In the genomic region with DNA sequence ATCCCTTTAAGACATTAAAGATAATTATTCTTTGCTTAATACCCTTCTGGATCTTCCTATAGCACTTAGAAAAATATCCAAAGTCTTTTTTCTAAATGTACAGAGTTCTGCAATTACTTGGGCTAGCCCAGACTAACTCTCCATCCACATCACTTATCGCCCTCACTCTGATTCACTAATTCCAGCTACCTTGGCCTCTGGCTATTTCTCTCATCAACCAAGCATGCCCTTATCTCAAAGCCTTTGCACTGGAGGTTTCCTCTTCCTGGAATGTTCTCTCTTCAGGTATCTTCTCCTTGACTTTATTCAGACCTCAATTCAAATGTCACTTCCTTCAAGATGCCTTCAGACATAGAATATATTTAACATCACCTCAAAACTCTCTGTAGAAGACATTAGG, we compare ENCODE assay signal across 21 cellular contexts.
DNase-seq lines count a peak whose midpoint lies in the region; ATAC-seq and TF ChIP-seq lines count a peak whose summit lies in the region.
"Had no signal": no experiment of that assay in that cellular context is flagged by ENCODE, and none has a peak within 500 bp of the region (broad histone marks: within the 10 kb centered on the region; RNA-seq: fewer than 3 reads in every experiment).

No MANE protein-coding gene starts in this region.

- H3K36me3 Mint-ChIP-seq in MCF 10A (ENCODE audit: insufficient read depth, unreplicated experiment), result no peaks in the 10 kb centered on the region
- H3K36me3 Mint-ChIP-seq: CD14-positive monocyte; CD8-positive, alpha-beta memory T cell had no signal

- H4K20me1 ChIP-seq in mammary epithelial cell (ENCODE audit: insufficient read depth, low read length), result no peaks in the 10 kb centered on the region
- H4K20me1 ChIP-seq: BLaER1 treated with 17β-estradiol and CSF1 and Interleukin-3, amounts not matched to agents 10 nM and 100 nM had no signal

- BruUV-seq in mammary epithelial cell (replicated peaks; lab: Mats Ljungman, UMichigan) (no TSS peak), MCF 10A (replicated peaks; lab: Mats Ljungman, UMichigan) (no TSS peak)

- H3K79me2 ChIP-seq in mammary epithelial cell (ENCODE audit: insufficient read depth, low read length), result no peaks in the 10 kb centered on the region
- H3K79me2 ChIP-seq in mesendoderm (ENCODE audit: control insufficient read depth, insufficient read depth, low read length), result no peaks in the 10 kb centered on the region

- intact Hi-C loops in mammary epithelial cell (cut with micrococcal nuclease), result no loop called here
- intact Hi-C loops in MCF 10A (cut with micrococcal nuclease), result no loop called here

- no peak overlapping the region for H2AFZ ChIP-seq in mammary epithelial cell (ENCODE audit: low read depth, low read length)
- H2AFZ ChIP-seq: GM23338 had no signal

- H4K5ac ChIP-seq in mesendoderm (ENCODE audit: low read length), result no peak overlapping the region

- H3K9me3 Mint-ChIP-seq in MCF 10A (ENCODE audit: unreplicated experiment), result no peaks in the 10 kb centered on the region
- H3K9me3 Mint-ChIP-seq: GM23338, H9 had no signal

- H3K4me2 ChIP-seq in mammary epithelial cell (ENCODE audit: insufficient read depth, low read depth, low read length), result no peak overlapping the region
- no peak overlapping the region for H3K4me2 ChIP-seq in mesendoderm (ENCODE audit: low read length)
- H3K4me2 ChIP-seq: BLaER1 treated with 17β-estradiol and CSF1 and Interleukin-3, amounts not matched to agents 10 nM and 100 nM; GM23338 had no signal

- no peaks in the 10 kb centered on the region for H3K4me1 Mint-ChIP-seq in MCF 10A (ENCODE audit: insufficient read depth, unreplicated experiment)
- H3K4me1 Mint-ChIP-seq: CD14-positive monocyte; CD8-positive, alpha-beta memory T cell; GM23338; H9 had no signal

- H3K4me1 ChIP-seq in mammary epithelial cell (ENCODE audit: insufficient read depth, low read length), result no peaks in the 10 kb centered on the region
- no peaks in the 10 kb centered on the region for H3K4me1 ChIP-seq in mesendoderm (ENCODE audit: control insufficient read depth, low read depth, low read length)
- H3K4me1 ChIP-seq: BE2C; BLaER1 treated with 17β-estradiol and CSF1 and Interleukin-3, amounts not matched to agents 10 nM and 100 nM had no signal

- H4K8ac ChIP-seq in mesendoderm (ENCODE audit: low read depth, low read length), result no peak overlapping the region

- no peak overlapping the region for H3K27ac Mint-ChIP-seq in MCF 10A (ENCODE audit: low read depth, unreplicated experiment)
- H3K27ac Mint-ChIP-seq: CD14-positive monocyte; CD4-positive, alpha-beta T cell; CD8-positive, alpha-beta memory T cell; GM23338; H9 had no signal

- no peak overlapping the region for H3K18ac ChIP-seq in mesendoderm (ENCODE audit: low read length)

- in situ Hi-C loops in mammary epithelial cell (cut with MboI; ENCODE audit: low sequenced_read_pairs in 2 of 2), result no loop called here

- dilution Hi-C loops in mammary epithelial cell (cut with HindIII; ENCODE audit: low sequenced_read_pairs), result no loop called here

- H3K9me3 ChIP-seq in mammary epithelial cell (replicated peaks; ENCODE audit: insufficient read depth, low read length), result no peaks in the 10 kb centered on the region
- H3K9me3 ChIP-seq: BE2C; BLaER1 treated with 17β-estradiol and CSF1 and Interleukin-3, amounts not matched to agents 10 nM and 100 nM had no signal

- H3K4ac ChIP-seq in mesendoderm (ENCODE audit: low read depth, low read length), result no peak overlapping the region

- H3K4me3 Mint-ChIP-seq in MCF 10A (ENCODE audit: unreplicated experiment), result no peak overlapping the region
- H3K4me3 Mint-ChIP-seq: CD14-positive monocyte; CD4-positive, alpha-beta T cell; CD8-positive, alpha-beta memory T cell; GM23338; H9 had no signal

- TF ChIP-seq CTCF in mammary epithelial cell (conservative IDR thresholded peaks at IDR 0.05 in 1 of 2, IDR thresholded peaks at IDR 0.05 in 1 of 2; ENCODE audit: extremely low read depth in 1 of 2, insufficient read depth in 1 of 2, low read depth in 1 of 2, low read length in 2 of 2) (no peak), MCF 10A (IDR thresholded peaks at IDR 0.05; ENCODE audit: unreplicated experiment) (no peak), epithelial cell of esophagus (IDR thresholded peaks at IDR 0.05; ENCODE audit: insufficient read depth, low read depth, low read length, missing control alignments) (no peak)

- no peak overlapping the region for H2BK5ac ChIP-seq in mesendoderm (ENCODE audit: low read length)

- CTCF ChIA-PET in mammary epithelial cell (lab: Charles Lee; ENCODE audit: low non-redundant PET) (no interaction called here), MCF 10A (lab: Yijun Ruan, JAX) (no interaction called here)

- H3K4me3 ChIP-seq in mammary epithelial cell (replicated peaks in 1 of 3; ENCODE audit: insufficient read depth in 1 of 3, low read depth in 2 of 3, low read length in 3 of 3), result no peak overlapping the region
- no peak overlapping the region for H3K4me3 ChIP-seq in epithelial cell of esophagus (ENCODE audit: low read length)
- H3K4me3 ChIP-seq in mesendoderm (ENCODE audit: low read length), result no peak overlapping the region
- H3K4me3 ChIP-seq: BLaER1 treated with 17β-estradiol and CSF1 and Interleukin-3, amounts not matched to agents 10 nM and 100 nM; GM23338 had no signal

- no peak overlapping the region for H3K56ac ChIP-seq in mesendoderm (ENCODE audit: low read length)

- no peak overlapping the region for H3K23ac ChIP-seq in mesendoderm (ENCODE audit: low read length)

- no peak overlapping the region for H2BK15ac ChIP-seq in mesendoderm (replicated peaks; ENCODE audit: low read depth)

- peak; percentile 31 for DNase-seq in mammary epithelial cell
- DNase-seq in MCF 10A (ENCODE audit: unreplicated experiment), result no peak
- DNase-seq in epithelial cell of esophagus (ENCODE audit: low read depth), result peak; percentile 83
- peak; percentile 38 for DNase-seq in mesendoderm
- no peak for DNase-seq in DMS114 treated with DMSO at 0.1 percent for 48 hours (lab: John Stamatoyannopoulos, UW; ENCODE audit: unreplicated experiment)
- DNase-seq in NCI-H2196 (lab: John Stamatoyannopoulos, UW; ENCODE audit: unreplicated experiment), result no peak
- DNase-seq: ACHN; AML-193; BE2C; CD4-positive, alpha-beta T cell; CD8-positive, alpha-beta memory T cell; DMS 273 treated with DMSO at 0.1 percent for 48 hours; DMS53; DMS79 treated with DMSO at 0.1 percent for 48 hours; H9 had no signal

- H2AK5ac ChIP-seq in mesendoderm (ENCODE audit: low read length), result no peak overlapping the region

- H2BK120ac ChIP-seq in mesendoderm (ENCODE audit: low read depth, low read length), result no peak overlapping the region

- no peaks in the 10 kb centered on the region for H3K27me3 ChIP-seq in mammary epithelial cell (ENCODE audit: insufficient read depth, low read length)
- no peaks in the 10 kb centered on the region for H3K27me3 ChIP-seq in mesendoderm (ENCODE audit: insufficient read depth, low read length, poor library complexity)
- H3K27me3 ChIP-seq: BE2C; BLaER1 treated with 17β-estradiol and CSF1 and Interleukin-3, amounts not matched to agents 10 nM and 100 nM had no signal

- no peaks in the 10 kb centered on the region for H3K27me3 Mint-ChIP-seq in MCF 10A (ENCODE audit: insufficient read depth, unreplicated experiment)
- H3K27me3 Mint-ChIP-seq: CD4-positive, alpha-beta T cell; CD8-positive, alpha-beta memory T cell had no signal

- POLR2A ChIA-PET in MCF 10A (lab: Yijun Ruan, JAX), result no interaction called here

- H3K79me1 ChIP-seq in mesendoderm (ENCODE audit: low read length), result no peaks in the 10 kb centered on the region

- H3K9ac ChIP-seq in mammary epithelial cell (ENCODE audit: insufficient read depth, low read length), result no peak overlapping the region
- no peak overlapping the region for H3K9ac ChIP-seq in mesendoderm (ENCODE audit: low read length)
- H3K9ac ChIP-seq: BLaER1 treated with 17β-estradiol and CSF1 and Interleukin-3, amounts not matched to agents 10 nM and 100 nM had no signal

- H3K36me3 ChIP-seq in mammary epithelial cell (ENCODE audit: insufficient read depth, low read length) (no peaks in the 10 kb centered on the region), mesendoderm (ENCODE audit: control insufficient read depth, insufficient read depth, low read length) (no peaks in the 10 kb centered on the region)
- H3K36me3 ChIP-seq: BE2C; BLaER1 treated with 17β-estradiol and CSF1 and Interleukin-3, amounts not matched to agents 10 nM and 100 nM had no signal

- no peak for ATAC-seq in GM18870 (IDR thresholded peaks at IDR 0.05; ENCODE audit: unreplicated experiment)
- ATAC-seq: GM23338, HCT116 had no signal

- WGBS in mammary epithelial cell (ENCODE audit: low coverage, missing lambda C conversion rate), result 50% methylated on average over 1 of the region's 1 CpG
- no CpG with 5 or more reads among the region's 1 CpG for WGBS in mesendoderm (ENCODE audit: extremely low coverage, insufficient coverage, low lambda C conversion rate)

- H3K27ac ChIP-seq in mammary epithelial cell (ENCODE audit: insufficient read depth, low read depth, low read length), result no peak overlapping the region
- H3K27ac ChIP-seq in mesendoderm (ENCODE audit: low read depth, low read length), result no peak overlapping the region
- H3K27ac ChIP-seq: 22Rv1; BLaER1 treated with 17β-estradiol and CSF1 and Interleukin-3, amounts not matched to agents 10 nM and 100 nM had no signal

Comparison
In these comparisons a context has a peak if more than half of its experiments do, and no peak if none do; other contexts are left out.
1. DNase-seq: peak in mammary epithelial cell (single experiment), epithelial cell of esophagus (single experiment) and mesendoderm (single experiment); none in MCF 10A (single experiment), DMS114 treated with DMSO at 0.1 percent for 48 hours (single experiment) and NCI-H2196 (single experiment).